In genomic region chr17:2711608-2712299, GRCh38 we compare ENCODE assay signal across 8 cellular contexts.
DNase-seq lines count a peak whose midpoint lies in the region; ATAC-seq and TF ChIP-seq lines count a peak whose summit lies in the region.

TSS of gene CLUH (minus strand) at chr17:2711764. CDS start at chr17:2711661, 103 bp downstream.

- DNase-seq in NCI-H2196 treated with DMSO at 0.1 percent for 48 hours (lab: John Stamatoyannopoulos, UW; ENCODE audit: unreplicated experiment) (peak; percentile 49), T47D (ENCODE audit: low read depth in 1 of 2, low spot score in 1 of 2) (peak; percentile 96 to 98), iPS-NIHi11 (ENCODE audit: low spot score) (peak; percentile 94)

- peaks cover 39% of the 10 kb centered on the region for H3K4me1 ChIP-seq in ACC112 (ENCODE audit: control insufficient read depth, insufficient read depth, low read length, unreplicated experiment)

- peaks cover 58% of the 10 kb centered on the region for H3K79me2 ChIP-seq in ACC112 (ENCODE audit: control insufficient read depth, insufficient read depth, low read length, unreplicated experiment)

- no peaks in the 10 kb centered on the region for H3K27me3 ChIP-seq in ACC112 (ENCODE audit: insufficient read depth, low read length)

- H3K27ac ChIP-seq in ACC112 (ENCODE audit: low read depth, low read length) (peak within 1 kb of the TSS; percentile 37; the same call in 1 of the 2 replicates), VCaP (peak within 1 kb of the TSS; percentile 92), skin epidermis (peak within 1 kb of the TSS; percentile 61 to 96 (median 89))

- peak; percentile 72 for ATAC-seq in GM18861 (IDR thresholded peaks at IDR 0.05; ENCODE audit: unreplicated experiment)
- peak; percentile 49 for ATAC-seq in HG03095 (IDR thresholded peaks at IDR 0.05; ENCODE audit: unreplicated experiment)

- H3K4me3 ChIP-seq in ACC112 (ENCODE audit: low read depth, low read length) (peak within 1 kb of the TSS; percentile 99), skin epidermis (peak within 1 kb of the TSS; percentile 41 to 95 (median 85))

- in situ Hi-C loops in T47D (cut with HindIII; ENCODE audit: low pct_unique_long_range_greater_than_20kb, low sequenced_read_pairs) = no loop called here

- no peaks in the 10 kb centered on the region for H3K36me3 ChIP-seq in ACC112 (ENCODE audit: insufficient read depth, low read length)

- no peak for TF ChIP-seq CTCF in VCaP (conservative IDR thresholded peaks at IDR 0.05)

- H2AFZ ChIP-seq in ACC112 (ENCODE audit: low read length, unreplicated experiment) = peak within 1 kb of the TSS; percentile 96

Comparison
In these comparisons a context has a peak if more than half of its experiments do, and no peak if none do; other contexts are left out.
1. Peak in every context shown above with its lines: DNase-seq, ATAC-seq, H3K4me3 ChIP-seq and H3K27ac ChIP-seq.
2. H3K27ac ChIP-seq: peak in every context shown above with its lines; median percentile 92 in VCaP; 89 in skin epidermis; 37 in ACC112.